Comparison of ENCODE assay signal across 16 cellular contexts in the genomic region with DNA sequence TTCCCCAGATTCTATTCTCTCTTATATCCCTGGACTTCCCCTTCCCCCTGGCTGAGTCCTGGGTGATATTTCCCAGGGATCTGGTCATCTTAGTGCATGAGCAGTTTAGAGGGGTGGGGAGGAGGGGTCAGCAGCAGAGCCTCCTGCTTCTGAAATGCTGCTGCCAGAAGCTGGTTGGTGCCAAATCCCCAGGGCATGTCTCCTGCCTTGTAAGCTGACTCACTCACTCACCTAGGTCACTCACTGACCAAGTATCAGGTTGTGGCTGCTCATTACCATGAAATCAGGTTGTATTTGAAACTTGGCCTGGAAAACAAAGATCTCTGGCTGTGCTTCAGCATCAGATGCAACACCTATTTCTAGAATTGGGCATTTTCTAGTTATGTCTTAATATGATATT. TPM values are rescaled to one million over a fixed set of nuclear protein-coding genes. Genes with fewer than 3 reads are reported as not detected.
"Had no signal": no experiment of that assay in that cellular context is flagged by ENCODE, and none has a peak within 500 bp of the region (broad histone marks: within the 10 kb centered on the region; RNA-seq: fewer than 3 reads in every experiment).

No MANE protein-coding gene starts in this region.

- H3K27ac Mint-ChIP-seq: activated CD4-positive, alpha-beta T cell treated with anti-CD3 and anti-CD28 coated beads, Interleukin-2, amount 10 ng/mL, durations not matched to agents 7 days and 5 days; activated naive CD8-positive, alpha-beta T cell; immature natural killer cell; natural killer cell treated with Interleukin-12 subunit alpha and Interleukin-12 subunit beta and Interleukin-15 and Interleukin-18, amount 100 ng/mL, for 72 hours; stimulated activated effector memory CD8-positive, alpha-beta T cell treated with anti-CD3 and anti-CD28 coated beads, Interleukin-12 subunit alpha, Interleukin-12 subunit beta, amount 100 ng/mL, for 72 hours; T-helper 17 cell had no signal

- H3K9me3 ChIP-seq: colonic mucosa, prostate gland, right lobe of liver had no signal

- H3K36me3 Mint-ChIP-seq: activated naive CD8-positive, alpha-beta T cell; natural killer cell treated with Interleukin-12 subunit alpha and Interleukin-12 subunit beta and Interleukin-15 and Interleukin-18, amount 100 ng/mL, for 72 hours; stimulated activated effector memory CD8-positive, alpha-beta T cell treated with anti-CD3 and anti-CD28 coated beads, Interleukin-12 subunit alpha, Interleukin-12 subunit beta, amount 100 ng/mL, for 72 hours had no signal

- H3K4me1 ChIP-seq: colonic mucosa, prostate gland, tibial nerve had no signal

- FAIRE-seq: TTC549 had no signal

- H3K4me1 Mint-ChIP-seq: activated CD4-positive, alpha-beta T cell treated with anti-CD3 and anti-CD28 coated beads, Interleukin-2, amount 10 ng/mL, durations not matched to agents 7 days and 5 days; immature natural killer cell; stimulated activated effector memory CD8-positive, alpha-beta T cell treated with anti-CD3 and anti-CD28 coated beads, Interleukin-12 subunit alpha, Interleukin-12 subunit beta, amount 100 ng/mL, for 72 hours; T-helper 17 cell had no signal

- H3K4me3 ChIP-seq: colonic mucosa, prostate gland, right lobe of liver, tibial nerve had no signal

- H3K27me3 ChIP-seq: colonic mucosa, right lobe of liver, tibial nerve had no signal

- DNase-seq: activated CD4-positive, alpha-beta T cell treated with anti-CD3 and anti-CD28 coated beads, Interleukin-2, amount 10 ng/mL, durations not matched to agents 7 days and 5 days; activated CD4-positive, CD25-positive, alpha-beta regulatory T cell; caudate nucleus; colonic mucosa; effector CD8-positive, alpha-beta T cell; immature natural killer cell; occipital lobe; right lobe of liver; T-helper 17 cell had no signal

- H3K27me3 Mint-ChIP-seq: activated CD4-positive, alpha-beta T cell treated with anti-CD3 and anti-CD28 coated beads, Interleukin-2, amount 10 ng/mL, durations not matched to agents 7 days and 5 days; activated naive CD8-positive, alpha-beta T cell; natural killer cell treated with Interleukin-12 subunit alpha and Interleukin-12 subunit beta and Interleukin-15 and Interleukin-18, amount 100 ng/mL, for 72 hours; T-helper 17 cell had no signal

- H3K4me3 Mint-ChIP-seq: activated CD4-positive, alpha-beta T cell treated with anti-CD3 and anti-CD28 coated beads, Interleukin-2, amount 10 ng/mL, durations not matched to agents 7 days and 5 days; activated naive CD8-positive, alpha-beta T cell; immature natural killer cell; natural killer cell treated with Interleukin-12 subunit alpha and Interleukin-12 subunit beta and Interleukin-15 and Interleukin-18, amount 100 ng/mL, for 72 hours; stimulated activated effector memory CD8-positive, alpha-beta T cell treated with anti-CD3 and anti-CD28 coated beads, Interleukin-12 subunit alpha, Interleukin-12 subunit beta, amount 100 ng/mL, for 72 hours; T-helper 17 cell had no signal

- H3K27ac ChIP-seq: colonic mucosa, prostate gland, right lobe of liver, tibial nerve had no signal

- H3K36me3 ChIP-seq: colonic mucosa, prostate gland, right lobe of liver, tibial nerve had no signal

- ATAC-seq: left lobe of liver; natural killer cell treated with Interleukin-12 subunit alpha and Interleukin-12 subunit beta and Interleukin-15 and Interleukin-18, amount 100 ng/mL, for 72 hours; stimulated activated effector memory CD8-positive, alpha-beta T cell treated with anti-CD3 and anti-CD28 coated beads, Interleukin-12 subunit alpha, Interleukin-12 subunit beta, amount 100 ng/mL, for 72 hours; T-helper 17 cell had no signal

RNA-seq across cellular contexts. Expression of a gene that starts 14.3 kb away (rescaled TPM):
- total RNA-seq: activated CD4-positive, alpha-beta T cell treated with anti-CD3 and anti-CD28 coated beads, Interleukin-2, amount 10 ng/mL, durations not matched to agents 7 days and 5 days; natural killer cell treated with Interleukin-12 subunit alpha and Interleukin-12 subunit beta and Interleukin-15 and Interleukin-18, amount 100 ng/mL, for 72 hours had no signal
- polyA plus RNA-seq: immature natural killer cell had no signal
